ENCODE assay signal across 12 cellular contexts in the genomic region with DNA sequence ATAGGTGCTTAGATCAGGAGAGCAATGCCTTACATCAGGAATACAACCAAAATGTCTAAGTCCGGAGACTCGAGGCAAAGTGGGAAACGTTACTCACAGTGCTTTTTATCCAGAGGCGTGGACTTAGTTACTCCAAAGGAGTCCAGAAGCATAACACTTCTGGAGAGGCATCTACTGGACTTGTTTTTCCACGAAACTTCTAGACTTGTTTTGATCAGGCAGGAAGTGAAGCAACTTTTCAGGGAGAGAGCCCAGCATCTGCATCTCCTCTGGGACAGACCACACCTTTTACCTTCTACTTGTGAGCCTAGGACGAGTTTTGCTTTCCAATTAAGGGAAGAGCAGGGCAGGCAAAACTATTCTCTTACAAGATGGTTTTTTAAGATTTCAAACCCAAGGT. TPM values are rescaled to one million over a fixed set of nuclear protein-coding genes. Genes with fewer than 3 reads are reported as not detected.
A peak's percentile ranks its signal among the peaks of the same experiment; 100 is the strongest.
DNase-seq lines count a peak whose midpoint lies in the region; ATAC-seq and TF ChIP-seq lines count a peak whose summit lies in the region.
"Had no signal": no experiment of that assay in that cellular context is flagged by ENCODE, and none has a peak within 500 bp of the region (broad histone marks: within the 10 kb centered on the region; RNA-seq: fewer than 3 reads in every experiment).

No MANE protein-coding gene starts in this region.

- H3K27ac ChIP-seq in H9 (ENCODE audit: insufficient read length, low read depth, low read length) (no peak overlapping the region), RWPE2 (ENCODE audit: poor library complexity, severe bottlenecking) (peak overlapping the region; percentile 96), epithelial cell of prostate (peak overlapping the region; percentile 95), parathyroid adenoma (peak overlapping the region; percentile 53)

- no CpG with 5 or more reads among the region's 6 CpGs for WGBS in H9 (ENCODE audit: extremely low coverage, insufficient read length, low lambda C conversion rate)

- no peak overlapping the region for H2BK12ac ChIP-seq in H9 (ENCODE audit: insufficient read length, low read depth, low read length)

- peaks cover 13% of the 10 kb centered on the region for H3K23me2 ChIP-seq in H9 (ENCODE audit: insufficient read length, low read depth, low read length, poor library complexity, severe bottlenecking)

- H2BK120ac ChIP-seq in H9 (ENCODE audit: low read depth, low read length, poor library complexity, severe bottlenecking): no peak overlapping the region

- H3K36me3 ChIP-seq in RWPE2 (ENCODE audit: low read depth): no peaks in the 10 kb centered on the region
- H3K36me3 ChIP-seq in parathyroid adenoma (ENCODE audit: control insufficient read depth, insufficient read depth, low read length): no peaks in the 10 kb centered on the region
- H3K36me3 ChIP-seq: pancreas, uterus had no signal

- H3K27ac Mint-ChIP-seq in H9: no peak overlapping the region

- no peak overlapping the region for H3T11ph ChIP-seq in H9 (ENCODE audit: low read length)

- TF ChIP-seq CTCF in H9 (conservative IDR thresholded peaks at IDR 0.05): no peak
- TF ChIP-seq CTCF in RWPE2 (IDR thresholded peaks at IDR 0.05; ENCODE audit: poor library complexity, severe bottlenecking): no peak
- TF ChIP-seq CTCF in parathyroid adenoma (IDR thresholded peaks at IDR 0.05): no peak

- no peak overlapping the region for H3K14ac ChIP-seq in H9 (ENCODE audit: insufficient read depth, low read length)

- no peak overlapping the region for H2BK20ac ChIP-seq in H9 (ENCODE audit: low read depth, low read length, poor library complexity, severe bottlenecking)

- ATAC-seq in RWPE2 (ENCODE audit: low read depth): no peak
- ATAC-seq in GM21825 (IDR thresholded peaks at IDR 0.05; ENCODE audit: unreplicated experiment): no peak

- H2AK5ac ChIP-seq in H9 (ENCODE audit: insufficient read length, low read length): no peak overlapping the region

- H3K36me3 Mint-ChIP-seq in H9 (ENCODE audit: insufficient read depth in 1 of 3, low read depth in 3 of 3): no peaks in the 10 kb centered on the region; a peak in 1 of 7 replicates

- H4K20me1 ChIP-seq in H9 (ENCODE audit: control insufficient read depth, insufficient read depth, insufficient read length): no peaks in the 10 kb centered on the region

- no peaks in the 10 kb centered on the region; a peak in 1 of 5 replicates for H3K9me3 Mint-ChIP-seq in H9

- no peak overlapping the region for H2BK15ac ChIP-seq in H9 (ENCODE audit: low read depth, low read length)

- H3K9me3 ChIP-seq in H9 (ENCODE audit: control insufficient read depth, low read depth, low read length) (no peaks in the 10 kb centered on the region), RWPE2 (ENCODE audit: severe bottlenecking) (no peaks in the 10 kb centered on the region), parathyroid adenoma (ENCODE audit: control insufficient read depth, low read length) (no peaks in the 10 kb centered on the region)
- H3K9me3 ChIP-seq: pancreas, uterus had no signal

- H3K4me3 ChIP-seq in RWPE2 (ENCODE audit: severe bottlenecking): no peak overlapping the region
- no peak overlapping the region for H3K4me3 ChIP-seq in parathyroid adenoma (ENCODE audit: low read depth, low read length)

- H3K4me3 Mint-ChIP-seq in H9: peak overlapping the region; percentile 72 to 85

- peaks cover 15% of the 10 kb centered on the region for H3K27me3 Mint-ChIP-seq in H9 (ENCODE audit: low read depth)

- H2BK5ac ChIP-seq in H9 (ENCODE audit: insufficient read length, low read length): no peak overlapping the region

- peaks cover 5% of the 10 kb centered on the region for H3K79me1 ChIP-seq in H9 (ENCODE audit: insufficient read depth, low read depth, low read length, poor library complexity, severe bottlenecking)

- H4K8ac ChIP-seq in H9 (replicated peaks; ENCODE audit: insufficient read length, low read depth, low read length): no peak overlapping the region

- H3K27me3 ChIP-seq in H9 (ENCODE audit: insufficient read depth, low read length): no peaks in the 10 kb centered on the region
- no peaks in the 10 kb centered on the region for H3K27me3 ChIP-seq in RWPE2 (ENCODE audit: insufficient read depth, poor library complexity, severe bottlenecking)
- H3K27me3 ChIP-seq in parathyroid adenoma (ENCODE audit: control insufficient read depth, insufficient read depth, low read length): no peaks in the 10 kb centered on the region
- H3K27me3 ChIP-seq: pancreas, uterus had no signal

- H2AFZ ChIP-seq in H9 (ENCODE audit: low read length) (no peak overlapping the region), parathyroid adenoma (no peak overlapping the region)

- no peak overlapping the region for H3K4ac ChIP-seq in H9 (ENCODE audit: low read depth, low read length)

- H3K4me1 ChIP-seq in H9 (ENCODE audit: insufficient read depth, low read length): peaks cover 16% of the 10 kb centered on the region
- peaks cover 73% of the 10 kb centered on the region for H3K4me1 ChIP-seq in RWPE2 (ENCODE audit: insufficient read depth, poor library complexity, severe bottlenecking)
- peaks cover 8% of the 10 kb centered on the region for H3K4me1 ChIP-seq in parathyroid adenoma

- no peak overlapping the region for H3K56ac ChIP-seq in H9 (ENCODE audit: insufficient read length, low read depth, low read length)

- H3K79me2 ChIP-seq in H9 (ENCODE audit: insufficient read depth, low read length) (peaks cover 8% of the 10 kb centered on the region; the same call in 1 of the 2 replicates), parathyroid adenoma (no peaks in the 10 kb centered on the region)

- no peak overlapping the region for H4K5ac ChIP-seq in H9 (ENCODE audit: insufficient read length, low read depth, low read length)

- no peak overlapping the region for H4K91ac ChIP-seq in H9 (ENCODE audit: insufficient read length, low read depth, low read length)

- H3K18ac ChIP-seq in H9 (ENCODE audit: insufficient read length, low read depth, low read length): no peak overlapping the region

- peaks cover 61% of the 10 kb centered on the region in 2 experiments for H3K4me1 Mint-ChIP-seq in H9

- DNase-seq in H9 (no peak), RWPE2 (ENCODE audit: low spot score) (no peak), epithelial cell of prostate (ENCODE audit: low read depth, low spot score) (no peak), DMS53 (lab: John Stamatoyannopoulos, UW) (no peak)
- DNase-seq in stimulated activated CD4-positive, alpha-beta T cell treated with anti-CD3 and anti-CD28 coated beads, Interleukin-4, amount 100 ng/mL, for 24 hours: no peak
- DNase-seq: DMS79; effector CD8-positive, alpha-beta T cell; Karpas-422; pancreas had no signal

- H3K4me2 ChIP-seq in H9 (ENCODE audit: insufficient read depth, insufficient read length, low read length): peak overlapping the region; percentile 65
- H3K4me2 ChIP-seq in parathyroid adenoma (ENCODE audit: low read length): no peak overlapping the region

- H3K23ac ChIP-seq in H9 (ENCODE audit: insufficient read length, low read depth, low read length): no peak overlapping the region

- H3K9ac ChIP-seq in H9 (ENCODE audit: extremely low read depth, insufficient read length, low read length) (no peak overlapping the region), parathyroid adenoma (no peak overlapping the region)

RNA-seq across cellular contexts. Expression of a gene that starts 1.2 kb away (rescaled TPM):
- 130 and 133 TPM in 2 replicates for total RNA-seq in H9 (2021)
